Comparison of ENCODE assay signal across 8 cellular contexts in genomic region chr1:148333875-148334338, GRCh38.
A peak's percentile ranks its signal among the peaks of the same experiment; 100 is the strongest.
DNase-seq lines count a peak whose midpoint lies in the region; ATAC-seq and TF ChIP-seq lines count a peak whose summit lies in the region.

No MANE protein-coding gene starts in this region.

- H3K27ac ChIP-seq in WERI-Rb-1 (peak overlapping the region; percentile 99), foreskin keratinocyte (peak overlapping the region; percentile 20), skeletal muscle tissue (ENCODE audit: low read depth, low read length) (peak overlapping the region; percentile 46)

- H3K9ac ChIP-seq in skeletal muscle tissue (ENCODE audit: low read depth in 1 of 3, low read length in 3 of 3), result peak overlapping the region; percentile 73 to 87 (median 78)

- H3K36me3 ChIP-seq in WERI-Rb-1, result no peaks in the 10 kb centered on the region
- H3K36me3 ChIP-seq in skeletal muscle tissue (ENCODE audit: control insufficient read depth in 3 of 3, insufficient read depth in 3 of 3, low read length in 3 of 3), result no peaks in the 10 kb centered on the region

- peak overlapping the region; percentile 43 for H3K4me3 ChIP-seq in HFF-Myc (replicated peaks; ENCODE audit: low read depth, low read length)
- peak overlapping the region; percentile 44 for H3K4me3 ChIP-seq in WERI-Rb-1 (ENCODE audit: low read depth, low read length)
- peak overlapping the region; percentile 72 to 88 (median 81) for H3K4me3 ChIP-seq in skeletal muscle tissue (ENCODE audit: low read length in 3 of 3)

- H3K27me3 ChIP-seq in WERI-Rb-1 (ENCODE audit: insufficient read depth, low read depth, severe bottlenecking), result no peaks in the 10 kb centered on the region
- peaks cover 6% of the 10 kb centered on the region for H3K27me3 ChIP-seq in foreskin keratinocyte
- H3K27me3 ChIP-seq in skeletal muscle tissue (ENCODE audit: control insufficient read depth in 3 of 3, insufficient read depth in 3 of 3, low read length in 3 of 3), result peaks cover 15 to 29% (median 28%) of the 10 kb centered on the region in 3 donors

- peaks cover 4% of the 10 kb centered on the region for H3K9me3 ChIP-seq in WERI-Rb-1 (ENCODE audit: severe bottlenecking)
- peaks cover 0 to under 1% (median 0%) of the 10 kb centered on the region in 3 donors for H3K9me3 ChIP-seq in skeletal muscle tissue (ENCODE audit: control insufficient read depth in 3 of 3, low read length in 3 of 3)

- in situ Hi-C loops in GM13976 (cut with MboI; ENCODE audit: low sequenced_read_pairs, unreplicated experiment), result no loop called here

- peak; percentile 4 for ATAC-seq in foreskin keratinocyte
- ATAC-seq in omental fat pad (ENCODE audit: low FRiP score), result no peak
- no peak for ATAC-seq in GM19035 (IDR thresholded peaks at IDR 0.05; ENCODE audit: unreplicated experiment)

- DNase-seq in HFF-Myc (ENCODE audit: extremely low read depth, low read depth) (no peak), WERI-Rb-1 (peak; percentile 49), foreskin keratinocyte (no peak), GM13976 (ENCODE audit: low spot score) (no peak), NCI-H1092 (lab: John Stamatoyannopoulos, UW) (no peak), omental fat pad (ENCODE audit: low spot score) (no peak)

- TF ChIP-seq CTCF in HFF-Myc (IDR thresholded peaks at IDR 0.05; ENCODE audit: low read depth, low read length, missing control alignments) (no peak), WERI-Rb-1 (IDR thresholded peaks at IDR 0.05; ENCODE audit: low read depth, low read length) (no peak), foreskin keratinocyte (conservative IDR thresholded peaks at IDR 0.05) (no peak), GM13976 (IDR thresholded peaks at IDR 0.05; ENCODE audit: borderline replicate concordance, control extremely low read depth, extremely low read depth, insufficient read depth, missing control alignments) (no peak), omental fat pad (IDR thresholded peaks at IDR 0.05) (no peak)

- H3K4me1 ChIP-seq in foreskin keratinocyte (peaks cover 14% of the 10 kb centered on the region), skeletal muscle tissue (ENCODE audit: control insufficient read depth in 3 of 3, insufficient read depth in 3 of 3, low read length in 3 of 3) (peaks cover 5 to 18% (median 12%) of the 10 kb centered on the region in 3 donors)

Comparison
In these comparisons a context has a peak if more than half of its experiments do, and no peak if none do; other contexts are left out.
1. H3K27ac ChIP-seq: peak in every context shown above with its lines; median percentile 99 in WERI-Rb-1; 46 in skeletal muscle tissue; 20 in foreskin keratinocyte.